Comparison of ENCODE assay signal across 1 cellular context in the genomic region with DNA sequence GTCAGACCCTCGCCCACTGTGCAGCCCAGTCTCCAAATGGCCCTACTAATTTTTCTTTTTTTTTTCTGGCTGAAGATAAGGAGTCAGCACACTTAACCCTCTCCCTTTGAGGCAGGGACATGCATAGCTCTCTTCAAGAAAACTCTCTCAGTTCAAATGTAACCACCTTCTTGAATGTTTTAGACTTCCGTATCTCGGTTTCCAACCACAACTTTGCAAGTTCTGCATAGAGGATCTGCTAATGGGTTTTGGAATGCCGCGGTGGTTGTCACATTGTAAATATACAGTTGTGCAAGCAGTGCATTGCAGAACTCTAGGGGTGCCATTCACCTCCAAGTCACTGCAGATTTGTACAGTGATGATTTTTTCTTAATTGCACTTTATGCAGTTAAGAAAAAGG.
TF ChIP-seq lines count a peak whose summit lies in the region.

No MANE protein-coding gene starts in this region.

TF ChIP-seq in GM12878, 131 proteins besides CTCF, POLR2A, EP300 and RAD21 (continued from another document):
- TF ChIP-seq TBL1XR1 (IDR thresholded peaks at IDR 0.05; ENCODE audit: low read depth, low read length), result no peak
- no peak for TF ChIP-seq YBX1 (IDR thresholded peaks at IDR 0.05)
- TF ChIP-seq, protein P1, sequence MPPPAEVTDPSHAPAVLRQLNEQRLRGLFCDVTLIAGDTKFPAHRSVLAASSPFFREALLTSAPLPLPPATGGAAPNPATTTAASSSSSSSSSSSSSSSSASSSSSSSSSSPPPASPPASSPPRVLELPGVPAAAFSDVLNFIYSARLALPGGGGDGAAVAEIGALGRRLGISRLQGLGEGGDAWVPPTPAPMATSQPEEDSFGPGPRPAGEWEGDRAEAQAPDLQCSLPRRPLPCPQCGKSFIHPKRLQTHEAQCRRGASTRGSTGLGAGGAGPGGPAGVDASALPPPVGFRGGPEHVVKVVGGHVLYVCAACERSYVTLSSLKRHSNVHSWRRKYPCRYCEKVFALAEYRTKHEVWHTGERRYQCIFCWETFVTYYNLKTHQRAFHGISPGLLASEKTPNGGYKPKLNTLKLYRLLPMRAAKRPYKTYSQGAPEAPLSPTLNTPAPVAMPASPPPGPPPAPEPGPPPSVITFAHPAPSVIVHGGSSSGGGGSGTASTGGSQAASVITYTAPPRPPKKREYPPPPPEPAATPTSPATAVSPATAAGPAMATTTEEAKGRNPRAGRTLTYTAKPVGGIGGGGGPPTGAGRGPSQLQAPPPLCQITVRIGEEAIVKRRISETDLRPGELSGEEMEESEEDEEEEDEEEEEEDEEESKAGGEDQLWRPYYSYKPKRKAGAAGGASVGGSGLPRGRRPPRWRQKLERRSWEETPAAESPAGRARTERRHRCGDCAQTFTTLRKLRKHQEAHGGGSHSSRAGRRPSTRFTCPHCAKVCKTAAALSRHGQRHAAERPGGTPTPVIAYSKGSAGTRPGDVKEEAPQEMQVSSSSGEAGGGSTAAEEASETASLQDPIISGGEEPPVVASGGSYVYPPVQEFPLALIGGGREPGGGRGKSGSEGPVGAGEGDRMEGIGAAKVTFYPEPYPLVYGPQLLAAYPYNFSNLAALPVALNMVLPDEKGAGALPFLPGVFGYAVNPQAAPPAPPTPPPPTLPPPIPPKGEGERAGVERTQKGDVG (CRISPR knock-in tag; IDR thresholded peaks at IDR 0.05), result no peak
TF ChIP-seq in GM12878: peak in this region for 0.
